16 cellular contexts compared by ENCODE assay signal in genomic region chr1:181106479-181106878, GRCh38. TPM values are rescaled to one million over a fixed set of nuclear protein-coding genes. Genes with fewer than 3 reads are reported as not detected.
DNase-seq lines count a peak whose midpoint lies in the region; ATAC-seq, FAIRE-seq and TF ChIP-seq lines count a peak whose summit lies in the region.
"Had no signal": no experiment of that assay in that cellular context is flagged by ENCODE, and none has a peak within 500 bp of the region (broad histone marks: within the 10 kb centered on the region; RNA-seq: fewer than 3 reads in every experiment).

No MANE protein-coding gene starts in this region.

- H3K9me3 Mint-ChIP-seq in activated T-helper 17 cell treated with anti-CD3 and anti-CD28 coated beads, Interleukin-2, amount 50 U/mL, for 72 hours: no peaks in the 10 kb centered on the region
- H3K9me3 Mint-ChIP-seq: activated CD4-positive, alpha-beta T cell treated with anti-CD3 and anti-CD28 coated beads, Interleukin-2, amount 10 ng/mL, durations not matched to agents 24 days and 14 days had no signal

- peaks cover 6% of the 10 kb centered on the region for H3K36me3 Mint-ChIP-seq in activated T-helper 17 cell treated with anti-CD3 and anti-CD28 coated beads, Interleukin-2, amount 50 U/mL, for 72 hours (ENCODE audit: low read depth)

- no peak overlapping the region for H4K8ac ChIP-seq in mesenchymal stem cell (ENCODE audit: low read length)

- intact Hi-C loops in heart right ventricle (cut with DNase I): loop anchor here in 2 of 10 donors (2.0 to 5.0 kb wide), 2 partner anchors 16 to 36 kb away; no protein-coding TSS in a partner anchor
- intact Hi-C loops in upper lobe of right lung (cut with DNase I): no loop called here

- peaks cover 23% of the 10 kb centered on the region for H3K4me1 Mint-ChIP-seq in activated T-helper 17 cell treated with anti-CD3 and anti-CD28 coated beads, Interleukin-2, amount 50 U/mL, for 72 hours

- peak overlapping the region; percentile 69 for H3K4me3 Mint-ChIP-seq in activated T-helper 17 cell treated with anti-CD3 and anti-CD28 coated beads, Interleukin-2, amount 50 U/mL, for 72 hours

- no peak overlapping the region for H3K23ac ChIP-seq in mesenchymal stem cell (ENCODE audit: low read length in 2 of 2)

- peak overlapping the region in 1 of 2 experiments; percentile 58 for H3K18ac ChIP-seq in mesenchymal stem cell (ENCODE audit: low read depth in 1 of 2, low read length in 2 of 2)

- ATAC-seq in heart right ventricle: no peak
- ATAC-seq in activated T-helper 17 cell treated with anti-CD3 and anti-CD28 coated beads, Interleukin-2, amount 50 U/mL, for 72 hours (replicated peaks): no peak
- ATAC-seq in upper lobe of right lung: no peak
- ATAC-seq in HG02973 (IDR thresholded peaks at IDR 0.05; ENCODE audit: unreplicated experiment): no peak

- TF ChIP-seq POLR2A in H54 (IDR thresholded peaks at IDR 0.05; ENCODE audit: low read depth, low read length): no peak

- H3K4me3 ChIP-seq in heart right ventricle: peak overlapping the region in 1 of 10 donors; percentile 69
- no peak overlapping the region for H3K4me3 ChIP-seq in right atrium auricular region
- H3K4me3 ChIP-seq in mesenchymal stem cell (ENCODE audit: insufficient read depth in 1 of 2, low read depth in 1 of 2, low read length in 2 of 2): no peak overlapping the region
- H3K4me3 ChIP-seq in upper lobe of right lung: no peak overlapping the region

- H3K27me3 ChIP-seq in heart right ventricle (no peaks in the 10 kb centered on the region), right atrium auricular region (no peaks in the 10 kb centered on the region), mesenchymal stem cell (ENCODE audit: control insufficient read depth in 1 of 2, insufficient read depth in 1 of 2, low read length in 2 of 2) (no peaks in the 10 kb centered on the region), upper lobe of right lung (no peaks in the 10 kb centered on the region)
- H3K27me3 ChIP-seq: pancreas, Peyer's patch had no signal

- H3K4ac ChIP-seq in mesenchymal stem cell (ENCODE audit: low read depth in 1 of 2, low read length in 2 of 2): no peak overlapping the region

- peaks cover 3 to 64% (median 46%) of the 10 kb centered on the region in 9 donors for H3K4me1 ChIP-seq in heart right ventricle
- peaks cover 0 to 41% of the 10 kb centered on the region in 2 donors for H3K4me1 ChIP-seq in right atrium auricular region
- H3K4me1 ChIP-seq in mesenchymal stem cell (ENCODE audit: control insufficient read depth, insufficient read depth, low read depth, low read length): peaks cover 22% of the 10 kb centered on the region
- peaks cover 42% of the 10 kb centered on the region for H3K4me1 ChIP-seq in upper lobe of right lung

- H2BK12ac ChIP-seq in mesenchymal stem cell (ENCODE audit: low read length in 2 of 2): peak overlapping the region in 1 of 2 experiments; percentile 22

- no peak overlapping the region for H3K4me2 ChIP-seq in mesenchymal stem cell (ENCODE audit: low read length, poor library complexity, severe bottlenecking)

- DNase-seq in heart right ventricle (no peak), right atrium auricular region (ENCODE audit: low spot score) (no peak), mesenchymal stem cell (no peak), upper lobe of right lung (no peak), mesenteric fat pad (ENCODE audit: low spot score) (no peak), H54 (ENCODE audit: insufficient read length, low spot score) (no peak)
- DNase-seq: activated CD4-positive, alpha-beta T cell treated with anti-CD3 and anti-CD28 coated beads, Interleukin-2, amount 10 ng/mL, durations not matched to agents 24 days and 14 days; activated effector memory CD4-positive, alpha-beta T cell treated with Interleukin-2 at 50 U/mL for 16 hours; DMS153; NCI-H1417; NCI-H345; pancreas; Peyer's patch had no signal

- FAIRE-seq in H54 (lab: Jason Lieb, UNC): no peak
- FAIRE-seq: pancreas had no signal

- peak overlapping the region; percentile 59 for H3K27ac Mint-ChIP-seq in activated T-helper 17 cell treated with anti-CD3 and anti-CD28 coated beads, Interleukin-2, amount 50 U/mL, for 72 hours

- peaks cover 3% of the 10 kb centered on the region for H3K79me1 ChIP-seq in mesenchymal stem cell (replicated peaks; ENCODE audit: low read length, poor library complexity, severe bottlenecking)

- H3K14ac ChIP-seq in mesenchymal stem cell (ENCODE audit: low read length in 2 of 2): no peak overlapping the region

- no peak overlapping the region for H3K9ac ChIP-seq in mesenchymal stem cell (ENCODE audit: low read length)

- no peak for TF ChIP-seq CTCF in heart right ventricle (IDR thresholded peaks at IDR 0.05)
- TF ChIP-seq CTCF in right atrium auricular region (IDR thresholded peaks at IDR 0.05): no peak
- TF ChIP-seq CTCF in upper lobe of right lung (IDR thresholded peaks at IDR 0.05): no peak

- H2BK5ac ChIP-seq in mesenchymal stem cell (ENCODE audit: low read depth, low read length, poor library complexity, severe bottlenecking): no peak overlapping the region

- H2BK15ac ChIP-seq in mesenchymal stem cell (ENCODE audit: low read depth, poor library complexity, severe bottlenecking): no peak overlapping the region

- no peak overlapping the region for H2AFZ ChIP-seq in mesenchymal stem cell (ENCODE audit: low read depth, low read length)

- no peaks in the 10 kb centered on the region for H3K9me3 ChIP-seq in heart right ventricle
- no peaks in the 10 kb centered on the region for H3K9me3 ChIP-seq in right atrium auricular region
- no peaks in the 10 kb centered on the region for H3K9me3 ChIP-seq in mesenchymal stem cell (ENCODE audit: control insufficient read depth, low read length)
- no peaks in the 10 kb centered on the region for H3K9me3 ChIP-seq in upper lobe of right lung
- H3K9me3 ChIP-seq: pancreas, Peyer's patch had no signal

- H2BK120ac ChIP-seq in mesenchymal stem cell (ENCODE audit: low read depth, low read length): peak overlapping the region; percentile 50

- H3K27ac ChIP-seq in heart right ventricle (peak overlapping the region in 8 of 10 donors; percentile 1 to 97 (median 78)), right atrium auricular region (no peak overlapping the region), mesenchymal stem cell (ENCODE audit: low read length, poor library complexity, severe bottlenecking) (no peak overlapping the region), upper lobe of right lung (peak overlapping the region; percentile 86)
- H3K27ac ChIP-seq: epithelial cell of prostate had no signal

- 55 to 69% methylated on average over 6 of the region's 6 CpGs for WGBS in heart right ventricle, 2 donors
- whole genome bisulfite sequencing in mesenchymal stem cell: 72% methylated on average over 2 of the region's 6 CpGs

- peaks cover 5% of the 10 kb centered on the region for H3K27me3 Mint-ChIP-seq in activated T-helper 17 cell treated with anti-CD3 and anti-CD28 coated beads, Interleukin-2, amount 50 U/mL, for 72 hours

- H4K91ac ChIP-seq in mesenchymal stem cell (ENCODE audit: low read length): no peak overlapping the region

- no peaks in the 10 kb centered on the region for H3K36me3 ChIP-seq in heart right ventricle
- H3K36me3 ChIP-seq in right atrium auricular region: no peaks in the 10 kb centered on the region
- no peaks in the 10 kb centered on the region for H3K36me3 ChIP-seq in mesenchymal stem cell (ENCODE audit: control insufficient read depth in 1 of 2, insufficient read depth in 2 of 2, low read depth in 1 of 2, low read length in 2 of 2)
- H3K36me3 ChIP-seq in upper lobe of right lung: no peaks in the 10 kb centered on the region
- H3K36me3 ChIP-seq: pancreas, Peyer's patch had no signal

- no peak overlapping the region for H2AK5ac ChIP-seq in mesenchymal stem cell (ENCODE audit: low read length, severe bottlenecking)

RNA-seq across cellular contexts. Expression of gene IER5, which starts 18.0 kb away (rescaled TPM):
- total RNA-seq in heart right ventricle: 10 to 100 TPM; 10.7 to 87.5 (median 18.7) TPM
- polyA plus RNA-seq in heart right ventricle: 10 to 100 TPM; 16.3 to 21.7 TPM
- total RNA-seq in right atrium auricular region: 10 to 100 TPM; 25.6 to 55.1 TPM
- total RNA-seq in activated T-helper 17 cell treated with anti-CD3 and anti-CD28 coated beads, Interleukin-2, amount 50 U/mL, for 72 hours: 10 to 100 TPM; 40.9 to 60.4 TPM
- 11.3 TPM for polyA plus RNA-seq in mesenchymal stem cell (2013, experiment 1 of 2)
- 11.5 TPM for polyA plus RNA-seq in mesenchymal stem cell (2013, experiment 2 of 2)
- total RNA-seq in upper lobe of right lung: 32.0 TPM
- 9.9 TPM for total RNA-seq in mesenteric fat pad

Comparison
In these comparisons a context has a peak if more than half of its experiments do, and no peak if none do; other contexts are left out.
1. H3K27ac ChIP-seq: peak in heart right ventricle (8 of 10) and upper lobe of right lung (single experiment); none in right atrium auricular region (0 of 2) and mesenchymal stem cell (single experiment).